Comparison of ENCODE assay signal across 14 cellular contexts in genomic region chr12:124332068-124332672, GRCh38. TPM values are rescaled to one million over a fixed set of nuclear protein-coding genes. Genes with fewer than 3 reads are reported as not detected.
DNase-seq lines count a peak whose midpoint lies in the region; ATAC-seq and TF ChIP-seq lines count a peak whose summit lies in the region.
"Had no signal": no experiment of that assay in that cellular context is flagged by ENCODE, and none has a peak within 500 bp of the region (broad histone marks: within the 10 kb centered on the region; RNA-seq: fewer than 3 reads in every experiment).

No MANE protein-coding gene starts in this region.

- H3K79me2 ChIP-seq in neural progenitor cell (ENCODE audit: low read depth), result no peaks in the 10 kb centered on the region

- peaks cover 12% of the 10 kb centered on the region for H3K4me1 ChIP-seq in neural progenitor cell

- no peak overlapping the region for H3K9ac ChIP-seq in neural progenitor cell

- no peak for ATAC-seq in stimulated activated effector memory CD8-positive, alpha-beta T cell treated with anti-CD3 and anti-CD28 coated beads, Interleukin-12 subunit alpha, Interleukin-12 subunit beta, amount 100 ng/mL, for 72 hours
- ATAC-seq in HG03280 (IDR thresholded peaks at IDR 0.05; ENCODE audit: unreplicated experiment) (no peak), HG02763 (IDR thresholded peaks at IDR 0.05; ENCODE audit: unreplicated experiment) (no peak)

- H3K27ac Mint-ChIP-seq in neural progenitor cell, result no peak overlapping the region
- H3K27ac Mint-ChIP-seq in stimulated activated effector memory CD8-positive, alpha-beta T cell treated with anti-CD3 and anti-CD28 coated beads, Interleukin-12 subunit alpha, Interleukin-12 subunit beta, amount 100 ng/mL, for 72 hours, result no peak overlapping the region
- H3K27ac Mint-ChIP-seq: activated naive CD8-positive, alpha-beta T cell; dendritic cell treated with granulocyte-macrophage colony-stimulating factor and Interleukin-4, amounts not matched to agents 40 ng/mL and 50 ng/mL, for 4 days; memory B cell had no signal

- H3K36me3 ChIP-seq in GM06990 (ENCODE audit: control insufficient read depth, insufficient read depth, low read length) (peaks cover 48% of the 10 kb centered on the region), neural progenitor cell (no peaks in the 10 kb centered on the region)

- peaks cover 7% of the 10 kb centered on the region for H3K27me3 Mint-ChIP-seq in neural progenitor cell (ENCODE audit: insufficient read depth, low read depth)
- H3K27me3 Mint-ChIP-seq: activated naive CD8-positive, alpha-beta T cell; dendritic cell treated with granulocyte-macrophage colony-stimulating factor and Interleukin-4, amounts not matched to agents 40 ng/mL and 50 ng/mL, for 4 days; memory B cell had no signal

- no peaks in the 10 kb centered on the region for H3K27me3 ChIP-seq in GM06990 (replicated peaks; ENCODE audit: control insufficient read depth, insufficient read depth, low read length)
- no peaks in the 10 kb centered on the region for H3K27me3 ChIP-seq in neural progenitor cell

- H3K4me3 Mint-ChIP-seq in neural progenitor cell, result no peak overlapping the region
- no peak overlapping the region for H3K4me3 Mint-ChIP-seq in stimulated activated effector memory CD8-positive, alpha-beta T cell treated with anti-CD3 and anti-CD28 coated beads, Interleukin-12 subunit alpha, Interleukin-12 subunit beta, amount 100 ng/mL, for 72 hours
- H3K4me3 Mint-ChIP-seq: activated naive CD8-positive, alpha-beta T cell; dendritic cell treated with granulocyte-macrophage colony-stimulating factor and Interleukin-4, amounts not matched to agents 40 ng/mL and 50 ng/mL, for 4 days; memory B cell had no signal

- H3F3A ChIP-seq in neural progenitor cell (ENCODE audit: low read depth), result no peaks in the 10 kb centered on the region

- no peak overlapping the region for H3K4me2 ChIP-seq in neural progenitor cell

- H2AFZ ChIP-seq in neural progenitor cell (replicated peaks), result no peak overlapping the region

- no peaks in the 10 kb centered on the region for H3K9me3 Mint-ChIP-seq in neural progenitor cell
- H3K9me3 Mint-ChIP-seq in stimulated activated effector memory CD8-positive, alpha-beta T cell treated with anti-CD3 and anti-CD28 coated beads, Interleukin-12 subunit alpha, Interleukin-12 subunit beta, amount 100 ng/mL, for 72 hours, result no peaks in the 10 kb centered on the region
- H3K9me3 Mint-ChIP-seq: dendritic cell treated with granulocyte-macrophage colony-stimulating factor and Interleukin-4, amounts not matched to agents 40 ng/mL and 50 ng/mL, for 4 days; memory B cell had no signal

- no peak overlapping the region for H3K4me3 ChIP-seq in GM06990 (replicated peaks; ENCODE audit: low read depth, low read length)
- no peak overlapping the region for H3K4me3 ChIP-seq in LNCaP clone FGC (ENCODE audit: low read depth, low read length)
- H3K4me3 ChIP-seq in neural progenitor cell, result no peak overlapping the region

- peaks cover 29% of the 10 kb centered on the region for H3K4me1 Mint-ChIP-seq in neural progenitor cell
- no peaks in the 10 kb centered on the region for H3K4me1 Mint-ChIP-seq in stimulated activated effector memory CD8-positive, alpha-beta T cell treated with anti-CD3 and anti-CD28 coated beads, Interleukin-12 subunit alpha, Interleukin-12 subunit beta, amount 100 ng/mL, for 72 hours
- H3K4me1 Mint-ChIP-seq: memory B cell had no signal

- peak; percentile 21 for TF ChIP-seq CTCF in GM06990 (IDR thresholded peaks at IDR 0.05; ENCODE audit: insufficient read depth, low read length, poor library complexity, severe bottlenecking)
- 0 out of 2 replicates have a peak, but pooled peaks have one; percentile 22 for TF ChIP-seq CTCF in LNCaP clone FGC (IDR thresholded peaks at IDR 0.05; ENCODE audit: control insufficient read depth, extremely low read depth, insufficient read depth)
- TF ChIP-seq CTCF in neural progenitor cell (IDR thresholded peaks at IDR 0.05), result peak; percentile 49

- no peak overlapping the region for H3K27ac ChIP-seq in neural progenitor cell

- no peaks in the 10 kb centered on the region for H3K9me3 ChIP-seq in neural progenitor cell (ENCODE audit: low read depth)

- peaks cover 10% of the 10 kb centered on the region for H3K36me3 Mint-ChIP-seq in neural progenitor cell
- peaks cover 91% of the 10 kb centered on the region for H3K36me3 Mint-ChIP-seq in stimulated activated effector memory CD8-positive, alpha-beta T cell treated with anti-CD3 and anti-CD28 coated beads, Interleukin-12 subunit alpha, Interleukin-12 subunit beta, amount 100 ng/mL, for 72 hours

- peaks cover 5% of the 10 kb centered on the region for H4K20me1 ChIP-seq in neural progenitor cell (ENCODE audit: low read depth)

- DNase-seq in GM06990 (ENCODE audit: extremely low read depth, insufficient read length) (no peak), LNCaP clone FGC (ENCODE audit: low read depth) (no peak), dermis blood vessel endothelial cell (peak; percentile 25), neural progenitor cell (ENCODE audit: low spot score) (no peak), epidermal melanocyte (ENCODE audit: insufficient read length, low spot score) (no peak)
- DNase-seq in stimulated activated effector memory CD8-positive, alpha-beta T cell treated with anti-CD3 and anti-CD28 coated beads, Interleukin-12 subunit alpha, Interleukin-12 subunit beta, amount 100 ng/mL, for 72 hours (ENCODE audit: low spot score in 2 of 2), result no peak
- DNase-seq: DMS153, NCI-H187, T1000 had no signal

RNA-seq across cellular contexts. Expression of gene RFLNA, which starts 37.3 kb away (rescaled TPM):
- total RNA-seq in dermis blood vessel endothelial cell (under 0.01 and 0.19 TPM in 2 replicates), neural progenitor cell (ENCODE audit: low replicate concordance) (1.4 and 2.8 TPM in 2 replicates)
